ENCODE assay signal across 26 cellular contexts in the genomic region with DNA sequence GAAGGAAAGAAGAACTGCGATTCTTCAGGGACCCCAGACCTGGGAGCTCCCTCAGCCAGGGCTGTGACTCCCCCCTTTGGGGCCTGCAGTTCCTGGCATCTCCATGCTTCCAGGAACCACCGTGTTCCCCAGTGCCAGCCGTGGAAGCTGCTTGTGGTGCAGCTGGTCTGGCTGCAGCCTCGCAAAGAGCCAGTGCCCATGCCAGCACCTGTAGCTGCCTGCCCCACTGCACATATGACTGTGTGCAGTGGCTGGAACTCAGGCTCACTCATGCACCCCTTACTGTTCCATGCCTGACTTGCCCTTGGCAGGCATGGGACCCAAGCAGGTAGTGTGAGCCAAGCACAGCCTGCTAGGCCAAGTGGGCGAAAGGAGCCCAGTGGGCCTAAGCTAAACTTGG.
"Had no signal": no experiment of that assay in that cellular context is flagged by ENCODE, and none has a peak within 500 bp of the region (broad histone marks: within the 10 kb centered on the region; RNA-seq: fewer than 3 reads in every experiment).

No MANE protein-coding gene starts in this region.

- H3K4me1 ChIP-seq: colonic mucosa, esophagus muscularis mucosa, gastroesophageal sphincter, psoas muscle, suprapubic skin, vagina had no signal

- H3K27ac ChIP-seq: colonic mucosa, esophagus muscularis mucosa, foreskin keratinocyte, gastroesophageal sphincter, ovary, psoas muscle, skin epidermis, suprapubic skin, vagina had no signal

- H3K9me3 Mint-ChIP-seq: nephron progenitor cell had no signal

- H3K36me3 Mint-ChIP-seq: immature natural killer cell had no signal

- DNase-seq: colonic mucosa; effector CD8-positive, alpha-beta T cell; foreskin keratinocyte; glutamatergic neuron; hypothalamus; immature natural killer cell; islet precursor cell; mammary epithelial cell; naive thymus-derived CD8-positive, alpha-beta T cell; nephron progenitor cell; occipital lobe; ovary; psoas muscle; stimulated activated CD4-positive, alpha-beta T cell treated with anti-CD3 and anti-CD28 coated beads, Interleukin-15, amount 100 ng/mL, for 24 hours; stimulated activated CD4-positive, alpha-beta T cell treated with anti-CD3 and anti-CD28 coated beads, Interleukin-2, amount 100 ng/mL, for 48 hours; stimulated activated naive CD4-positive, alpha-beta T cell; stimulated activated naive CD8-positive, alpha-beta T cell treated with anti-CD3 and anti-CD28 coated beads, Interleukin-15, amount 100 ng/mL, for 72 hours had no signal

- H3K36me3 ChIP-seq: colonic mucosa, esophagus muscularis mucosa, gastroesophageal sphincter, ovary, suprapubic skin, vagina had no signal

- H3K27me3 Mint-ChIP-seq: central memory CD8-positive, alpha-beta T cell; dendritic cell treated with granulocyte-macrophage colony-stimulating factor and Interleukin-4, amounts not matched to agents 40 ng/mL and 50 ng/mL, for 4 days; naive thymus-derived CD8-positive, alpha-beta T cell; stimulated activated naive CD8-positive, alpha-beta T cell treated with anti-CD3 and anti-CD28 coated beads, Interleukin-15, amount 100 ng/mL, for 72 hours had no signal

- H3K27me3 ChIP-seq: colonic mucosa, esophagus muscularis mucosa, foreskin keratinocyte, gastroesophageal sphincter, ovary, suprapubic skin, vagina had no signal

- ATAC-seq: foreskin keratinocyte; gastroesophageal sphincter; left lobe of liver; naive thymus-derived CD8-positive, alpha-beta T cell; psoas muscle; right cardiac atrium; stimulated activated naive CD8-positive, alpha-beta T cell treated with anti-CD3 and anti-CD28 coated beads, Interleukin-15, amount 100 ng/mL, for 72 hours had no signal

- H3K4me1 Mint-ChIP-seq: central memory CD8-positive, alpha-beta T cell; immature natural killer cell; naive thymus-derived CD8-positive, alpha-beta T cell; nephron progenitor cell; stimulated activated naive CD8-positive, alpha-beta T cell treated with anti-CD3 and anti-CD28 coated beads, Interleukin-15, amount 100 ng/mL, for 72 hours had no signal

- H3K4me3 Mint-ChIP-seq: central memory CD8-positive, alpha-beta T cell; dendritic cell treated with granulocyte-macrophage colony-stimulating factor and Interleukin-4, amounts not matched to agents 40 ng/mL and 50 ng/mL, for 4 days; immature natural killer cell; naive thymus-derived CD8-positive, alpha-beta T cell; nephron progenitor cell; stimulated activated naive CD8-positive, alpha-beta T cell treated with anti-CD3 and anti-CD28 coated beads, Interleukin-15, amount 100 ng/mL, for 72 hours had no signal

- H3K4me3 ChIP-seq: colonic mucosa, esophagus muscularis mucosa, gastroesophageal sphincter, ovary, psoas muscle, skin epidermis, suprapubic skin, vagina had no signal

- H3K27ac Mint-ChIP-seq: dendritic cell treated with granulocyte-macrophage colony-stimulating factor and Interleukin-4, amounts not matched to agents 40 ng/mL and 50 ng/mL, for 4 days; immature natural killer cell; naive thymus-derived CD8-positive, alpha-beta T cell; nephron progenitor cell had no signal

- H3K9me3 ChIP-seq: colonic mucosa, gastroesophageal sphincter, ovary, psoas muscle, suprapubic skin, vagina had no signal
